ENCODE assay signal across 1 cellular context in genomic region chr1:200627548-200628222, GRCh38.
TF ChIP-seq lines count a peak whose summit lies in the region.

No MANE protein-coding gene starts in this region.

TF ChIP-seq in SK-N-SH treated with all-trans-retinoic acid at 6 μM for 48 hours, 23 proteins besides CTCF, POLR2A, EP300 and RAD21 (continued from another document):
- TF ChIP-seq CSRNP3 (CRISPR knock-in tag; IDR thresholded peaks at IDR 0.05) (no peak), PPARA (CRISPR knock-in tag; IDR thresholded peaks at IDR 0.05; ENCODE audit: borderline replicate concordance) (no peak), CSDC2 (CRISPR knock-in tag; IDR thresholded peaks at IDR 0.05) (no peak), CREB5 (CRISPR knock-in tag; IDR thresholded peaks at IDR 0.05; ENCODE audit: low read depth) (no peak), TCF4 (CRISPR knock-in tag; IDR thresholded peaks at IDR 0.05; ENCODE audit: borderline replicate concordance) (no peak), ZFP3 (CRISPR knock-in tag; IDR thresholded peaks at IDR 0.05) (no peak), OSR1 (CRISPR knock-in tag; IDR thresholded peaks at IDR 0.05) (no peak), RARB (CRISPR knock-in tag; IDR thresholded peaks at IDR 0.05) (no peak), PATZ1 (CRISPR knock-in tag; IDR thresholded peaks at IDR 0.05; ENCODE audit: borderline replicate concordance) (no peak), ISL1 (CRISPR knock-in tag; IDR thresholded peaks at IDR 0.05) (no peak), POU6F1 (CRISPR knock-in tag; IDR thresholded peaks at IDR 0.05; ENCODE audit: borderline replicate concordance, low read depth) (no peak), ZNF8 (CRISPR knock-in tag; IDR thresholded peaks at IDR 0.05) (no peak), TOX (CRISPR knock-in tag; IDR thresholded peaks at IDR 0.05; ENCODE audit: borderline replicate concordance) (no peak)
